In genomic region chr19:50659318-50660082, GRCh38 we compare ENCODE assay signal across 10 cellular contexts. TPM values are rescaled to one million over a fixed set of nuclear protein-coding genes. Genes with fewer than 3 reads are reported as not detected.
A peak's percentile ranks its signal among the peaks of the same experiment; 100 is the strongest.
DNase-seq lines count a peak whose midpoint lies in the region; ATAC-seq and TF ChIP-seq lines count a peak whose summit lies in the region.
"Had no signal": no experiment of that assay in that cellular context is flagged by ENCODE, and none has a peak within 500 bp of the region (broad histone marks: within the 10 kb centered on the region; RNA-seq: fewer than 3 reads in every experiment).

No MANE protein-coding gene starts in this region.

- no peak for TF ChIP-seq POLR2A in stomach (IDR thresholded peaks at IDR 0.05)

- 3 to 6% (median 4%) methylated on average over 25 to 36 of the region's 37 CpGs for WGBS in stomach, 5 donors

- peaks cover 3 to 10% of the 10 kb centered on the region in 2 donors for H3K9me3 Mint-ChIP-seq in activated T-cell treated with anti-CD3 and anti-CD28 coated beads, Interleukin-2, amount 50 U/mL, for 72 hours
- peaks cover 11% of the 10 kb centered on the region for H3K9me3 Mint-ChIP-seq in activated T-cell treated with anti-CD3 and anti-CD28 coated beads, Interleukin-2, amount 50 U/mL, for 4 hours
- peaks cover 4 to 22% (median 13%) of the 10 kb centered on the region in 3 donors for H3K9me3 Mint-ChIP-seq in T-cell

- peaks cover 4 to 14% of the 10 kb centered on the region in 2 donors for H3K36me3 Mint-ChIP-seq in activated T-cell treated with anti-CD3 and anti-CD28 coated beads, Interleukin-2, amount 50 U/mL, for 72 hours (ENCODE audit: insufficient read depth in 2 of 2)
- peaks cover 2% of the 10 kb centered on the region for H3K36me3 Mint-ChIP-seq in activated T-cell treated with anti-CD3 and anti-CD28 coated beads, Interleukin-2, amount 50 U/mL, for 4 hours (ENCODE audit: insufficient read depth)
- no peaks in the 10 kb centered on the region for H3K36me3 Mint-ChIP-seq in T-cell

- H3K4me3 ChIP-seq in iPS-18c (ENCODE audit: insufficient read depth, low read depth, low read length) (peak overlapping the region; percentile 36; the same call in 1 of the 2 replicates), stomach (peak overlapping the region in 3 of 4 donors; percentile 26 to 35 (median 29))

- peaks cover 12 to 19% (median 17%) of the 10 kb centered on the region in 4 donors for H3K4me1 ChIP-seq in stomach

- no peak for DNase-seq in activated T-cell treated with anti-CD3 and anti-CD28 coated beads, Interleukin-2, amount 50 U/mL, for 72 hours
- DNase-seq in activated T-cell treated with anti-CD3 and anti-CD28 coated beads, Interleukin-2, amount 50 U/mL, for 4 hours, result no peak
- DNase-seq in T-cell, result no peak
- no peak for DNase-seq in stomach
- DNase-seq: T-helper 9 cell had no signal

- no peak overlapping the region for H3K27ac Mint-ChIP-seq in activated T-cell treated with anti-CD3 and anti-CD28 coated beads, Interleukin-2, amount 50 U/mL, for 72 hours
- no peak overlapping the region for H3K27ac Mint-ChIP-seq in T-cell

- CTCF ChIA-PET in T-cell (lab: Charles Lee), result no interaction called here

- H3K27ac ChIP-seq in stomach, result no peak overlapping the region

- H3K4me1 Mint-ChIP-seq in activated T-cell treated with anti-CD3 and anti-CD28 coated beads, Interleukin-2, amount 50 U/mL, for 72 hours (ENCODE audit: low read depth), result peaks cover 29% of the 10 kb centered on the region
- peaks cover 16% of the 10 kb centered on the region for H3K4me1 Mint-ChIP-seq in activated T-cell treated with anti-CD3 and anti-CD28 coated beads, Interleukin-2, amount 50 U/mL, for 4 hours (ENCODE audit: low read depth)
- peaks cover 14 to 19% (median 18%) of the 10 kb centered on the region in 3 donors for H3K4me1 Mint-ChIP-seq in T-cell

- TF ChIP-seq EP300 in stomach (IDR thresholded peaks at IDR 0.05), result no peak

- H3K36me3 ChIP-seq in stomach, result no peaks in the 10 kb centered on the region

- H3K27me3 ChIP-seq in stomach, result peaks cover 6 to 94% (median 54%) of the 10 kb centered on the region in 3 donors

- H3K27me3 Mint-ChIP-seq in activated T-cell treated with anti-CD3 and anti-CD28 coated beads, Interleukin-2, amount 50 U/mL, for 72 hours (ENCODE audit: low read depth), result peaks cover 69% of the 10 kb centered on the region
- H3K27me3 Mint-ChIP-seq in activated T-cell treated with anti-CD3 and anti-CD28 coated beads, Interleukin-2, amount 50 U/mL, for 4 hours (ENCODE audit: low read depth), result peaks cover 77% of the 10 kb centered on the region
- H3K27me3 Mint-ChIP-seq in T-cell, result peaks cover 72 to 77% of the 10 kb centered on the region in 2 donors

- intact Hi-C loops in stomach (cut with DNase I; ENCODE audit: low total_unique reads), result no loop called here

- H3K4me3 Mint-ChIP-seq in activated T-cell treated with anti-CD3 and anti-CD28 coated beads, Interleukin-2, amount 50 U/mL, for 72 hours, result peak overlapping the region; percentile 46 to 93
- no peak overlapping the region for H3K4me3 Mint-ChIP-seq in activated T-cell treated with anti-CD3 and anti-CD28 coated beads, Interleukin-2, amount 50 U/mL, for 4 hours
- peak overlapping the region in 2 of 3 donors; percentile 21 to 82 for H3K4me3 Mint-ChIP-seq in T-cell

- POLR2A ChIA-PET in T-cell (lab: Charles Lee), result interaction anchor here in 1 of 2 donors (0.6 kb wide), 1 partner anchor 321 kb away, joined by 8 read pairs; no protein-coding TSS in a partner anchor

- peaks cover 2% of the 10 kb centered on the region for H3K9me3 ChIP-seq in iPS-18c (ENCODE audit: control insufficient read depth, insufficient read depth, low read length)
- H3K9me3 ChIP-seq in stomach, result peaks cover 10 to 34% (median 29%) of the 10 kb centered on the region in 4 donors

- no peak for TF ChIP-seq CTCF in stomach (IDR thresholded peaks at IDR 0.05)

- no peak for ATAC-seq in activated T-cell treated with anti-CD3 and anti-CD28 coated beads, Interleukin-2, amount 50 U/mL, for 72 hours (replicated peaks in 1 of 2)
- ATAC-seq in activated T-cell treated with anti-CD3 and anti-CD28 coated beads, Interleukin-2, amount 50 U/mL, for 4 hours, result no peak
- ATAC-seq in T-cell (replicated peaks in 1 of 4) (no peak), GM19455 (IDR thresholded peaks at IDR 0.05; ENCODE audit: unreplicated experiment) (no peak), HG02642 (IDR thresholded peaks at IDR 0.05; ENCODE audit: poor library complexity, unreplicated experiment) (no peak), GM19023 (IDR thresholded peaks at IDR 0.05; ENCODE audit: unreplicated experiment) (no peak)

RNA-seq across cellular contexts. Expression of gene C19orf81, which starts 10.3 kb away (rescaled TPM):
- 1 to 10 TPM; 5.1 to 5.7 TPM for total RNA-seq in activated T-cell treated with anti-CD3 and anti-CD28 coated beads, Interleukin-2, amount 50 U/mL, for 72 hours
- under 1 TPM in 1 of 3 donors, not detected in 2; 0.95 TPM for total RNA-seq in activated T-cell treated with anti-CD3 and anti-CD28 coated beads, Interleukin-2, amount 50 U/mL, for 4 hours
- total RNA-seq in T-cell (1 to 10 TPM in 1 of 5 donors, not detected in 4; 1.5 TPM), stomach (not detected)
- 1 to 10 TPM in 1 of 3 donors, not detected in 2; 2.3 TPM for polyA plus RNA-seq in stomach
- total RNA-seq: liver had no signal
- polyA plus RNA-seq: liver had no signal

RNA-seq across cellular contexts. Expression of gene SYT3, which starts 19.8 kb away (rescaled TPM):
- under 1 TPM; 0.41 to 0.72 TPM for total RNA-seq in activated T-cell treated with anti-CD3 and anti-CD28 coated beads, Interleukin-2, amount 50 U/mL, for 72 hours
- total RNA-seq in activated T-cell treated with anti-CD3 and anti-CD28 coated beads, Interleukin-2, amount 50 U/mL, for 4 hours, result 1 to 10 TPM in 1 of 3 donors, under 1 TPM in 2; 0.35 to 1.2 (median 0.66) TPM
- total RNA-seq in T-cell (under 1 TPM in 3 of 5 donors, not detected in 2; 0.41 to 0.68 (median 0.57) TPM), stomach (1 to 10 TPM in 1 of 5 donors, under 1 TPM in 1, not detected in 3; 0.14 to 1.3 TPM)
- under 1 TPM in 1 of 3 donors, not detected in 2; 0.13 TPM for polyA plus RNA-seq in stomach
- total RNA-seq: liver had no signal
- polyA plus RNA-seq: liver had no signal
